Comparison of ENCODE assay signal across 1 cellular context in genomic region chr1:229579101-229579651, GRCh38.
TF ChIP-seq lines count a peak whose summit lies in the region.

No MANE protein-coding gene starts in this region.

TF ChIP-seq in HepG2, 621 proteins besides CTCF, POLR2A, EP300 and RAD21:
- peak; percentile 38; the same call in 1 of the 2 replicates for TF ChIP-seq ZNF292 (CRISPR knock-in tag; IDR thresholded peaks at IDR 0.05; ENCODE audit: borderline replicate concordance, low read depth)
- no peak for TF ChIP-seq AHDC1 (CRISPR knock-in tag; IDR thresholded peaks at IDR 0.05; ENCODE audit: borderline replicate concordance)
